Comparison of ENCODE assay signal across 1 cellular context in genomic region chr2:191316246-191316645, GRCh38.
TF ChIP-seq lines count a peak whose summit lies in the region.

No MANE protein-coding gene starts in this region.

TF ChIP-seq in SK-N-SH, 30 proteins besides CTCF, POLR2A, EP300 and RAD21 (continued from another document):
- TF ChIP-seq TCF12 (IDR thresholded peaks at IDR 0.05) (peak; percentile 27), JUND (IDR thresholded peaks at IDR 0.05) (0 out of 2 replicates have a peak, but pooled peaks have one; percentile 23), MAX (IDR thresholded peaks at IDR 0.05; ENCODE audit: low read depth) (no peak)
